In genomic region chr7:102390697-102391484, GRCh38 we compare ENCODE assay signal across 8 cellular contexts. TPM values are rescaled to one million over a fixed set of nuclear protein-coding genes. Genes with fewer than 3 reads are reported as not detected.
DNase-seq lines count a peak whose midpoint lies in the region; ATAC-seq and TF ChIP-seq lines count a peak whose summit lies in the region.

No MANE protein-coding gene starts in this region.

- no peaks in the 10 kb centered on the region for H3K9me3 Mint-ChIP-seq in activated T-cell treated with anti-CD3 and anti-CD28 coated beads, Interleukin-2, amount 50 U/mL, for 72 hours
- H3K9me3 Mint-ChIP-seq in neural crest cell: no peaks in the 10 kb centered on the region
- H3K9me3 Mint-ChIP-seq in stimulated activated naive CD8-positive, alpha-beta T cell treated with anti-CD3 and anti-CD28 coated beads, Interleukin-15, amount 100 ng/mL, for 72 hours: no peaks in the 10 kb centered on the region

- peaks cover 34% of the 10 kb centered on the region for H3K4me1 ChIP-seq in PC-9 (replicated peaks; ENCODE audit: insufficient read depth)

- TF ChIP-seq CTCF in PC-9 (conservative IDR thresholded peaks at IDR 0.05): peak; percentile 89
- TF ChIP-seq CTCF in neural crest cell (conservative IDR thresholded peaks at IDR 0.05): peak; percentile 92

- no peak overlapping the region for H3K4me2 ChIP-seq in PC-9

- CTCF ChIA-PET in PC-9 (lab: Charles Lee): no interaction called here

- H3K36me3 Mint-ChIP-seq in activated T-cell treated with anti-CD3 and anti-CD28 coated beads, Interleukin-2, amount 50 U/mL, for 72 hours (ENCODE audit: insufficient read depth in 2 of 2): peaks cover 3 to 8% of the 10 kb centered on the region in 2 donors
- H3K36me3 Mint-ChIP-seq in neural crest cell (ENCODE audit: low read depth): peaks cover 5% of the 10 kb centered on the region

- no peak overlapping the region for H3K27ac ChIP-seq in PC-9

- ATAC-seq in activated T-cell treated with anti-CD3 and anti-CD28 coated beads, Interleukin-2, amount 50 U/mL, for 72 hours (replicated peaks in 1 of 2): peak; percentile 86 to 87
- peak; percentile 77 for ATAC-seq in stimulated activated naive CD8-positive, alpha-beta T cell treated with anti-CD3 and anti-CD28 coated beads, Interleukin-15, amount 100 ng/mL, for 72 hours
- ATAC-seq in GM19452 (IDR thresholded peaks at IDR 0.05; ENCODE audit: unreplicated experiment): no peak

- H3K27me3 Mint-ChIP-seq in activated T-cell treated with anti-CD3 and anti-CD28 coated beads, Interleukin-2, amount 50 U/mL, for 72 hours (ENCODE audit: low read depth): no peaks in the 10 kb centered on the region
- no peaks in the 10 kb centered on the region for H3K27me3 Mint-ChIP-seq in neural crest cell (ENCODE audit: low read depth)
- no peaks in the 10 kb centered on the region for H3K27me3 Mint-ChIP-seq in stimulated activated naive CD8-positive, alpha-beta T cell treated with anti-CD3 and anti-CD28 coated beads, Interleukin-15, amount 100 ng/mL, for 72 hours

- H3F3A ChIP-seq in PC-9 (ENCODE audit: insufficient read depth, low read depth): peaks cover 50% of the 10 kb centered on the region

- POLR2A ChIA-PET in PC-9 (lab: Charles Lee; ENCODE audit: unreplicated experiment): no interaction called here

- no peaks in the 10 kb centered on the region for H3K9me3 ChIP-seq in PC-9 (ENCODE audit: insufficient read depth, low read depth)

- H4K20me1 ChIP-seq in PC-9 (ENCODE audit: insufficient read depth): no peaks in the 10 kb centered on the region

- H2AFZ ChIP-seq in PC-9: no peak overlapping the region

- peaks cover 8% of the 10 kb centered on the region; the same call in 1 of the 2 replicates for H3K36me3 ChIP-seq in PC-9 (ENCODE audit: low read depth)

- peaks cover 17% of the 10 kb centered on the region for H3K4me1 Mint-ChIP-seq in activated T-cell treated with anti-CD3 and anti-CD28 coated beads, Interleukin-2, amount 50 U/mL, for 72 hours (ENCODE audit: low read depth)
- H3K4me1 Mint-ChIP-seq in neural crest cell: peaks cover 6% of the 10 kb centered on the region
- H3K4me1 Mint-ChIP-seq in stimulated activated naive CD8-positive, alpha-beta T cell treated with anti-CD3 and anti-CD28 coated beads, Interleukin-15, amount 100 ng/mL, for 72 hours: peaks cover 8% of the 10 kb centered on the region

- H3K4me3 ChIP-seq in PC-9: no peak overlapping the region

- no peak overlapping the region for H3K27ac Mint-ChIP-seq in activated T-cell treated with anti-CD3 and anti-CD28 coated beads, Interleukin-2, amount 50 U/mL, for 72 hours
- H3K27ac Mint-ChIP-seq in neural crest cell (ENCODE audit: unreplicated experiment): no peak overlapping the region
- no peak overlapping the region for H3K27ac Mint-ChIP-seq in stimulated activated naive CD8-positive, alpha-beta T cell treated with anti-CD3 and anti-CD28 coated beads, Interleukin-15, amount 100 ng/mL, for 72 hours

- H3K9me2 ChIP-seq in PC-9 (ENCODE audit: insufficient read depth): no peaks in the 10 kb centered on the region

- no peak overlapping the region for H3K4me3 Mint-ChIP-seq in activated T-cell treated with anti-CD3 and anti-CD28 coated beads, Interleukin-2, amount 50 U/mL, for 72 hours
- H3K4me3 Mint-ChIP-seq in neural crest cell: peak overlapping the region; percentile 47
- H3K4me3 Mint-ChIP-seq in stimulated activated naive CD8-positive, alpha-beta T cell treated with anti-CD3 and anti-CD28 coated beads, Interleukin-15, amount 100 ng/mL, for 72 hours: no peak overlapping the region

- intact Hi-C loops in PC-9 (cut with micrococcal nuclease; ENCODE audit: unreplicated experiment): loop anchor here (1.0 to 10.0 kb wide), 2 partner anchors 112 to 506 kb away; no protein-coding TSS in a partner anchor

- H3K27me3 ChIP-seq in PC-9 (ENCODE audit: insufficient read depth, low read depth): no peaks in the 10 kb centered on the region

- no peaks in the 10 kb centered on the region for H3K79me2 ChIP-seq in PC-9 (ENCODE audit: low read depth)

- BruUV-seq in PC-9 (replicated peaks; lab: Mats Ljungman, UMichigan): no TSS peak

- DNase-seq in DMS53 treated with DMSO at 0.1 percent for 48 hours (lab: John Stamatoyannopoulos, UW; ENCODE audit: unreplicated experiment) (peak; percentile 87), HuH-7.5 (ENCODE audit: low spot score) (peak; percentile 80), PC-9 (peak; percentile 66 to 88), fibroblast of peridontal ligament (ENCODE audit: extremely low read depth) (peak; percentile 71), neural crest cell (ENCODE audit: low read depth, low spot score) (peak; percentile 85)
- DNase-seq in activated T-cell treated with anti-CD3 and anti-CD28 coated beads, Interleukin-2, amount 50 U/mL, for 72 hours: peak; percentile 72 to 74
- peak; percentile 61 to 63 for DNase-seq in stimulated activated naive CD8-positive, alpha-beta T cell treated with anti-CD3 and anti-CD28 coated beads, Interleukin-15, amount 100 ng/mL, for 72 hours

RNA-seq across cellular contexts. Expression of gene PRKRIP1, which starts 5.3 kb away (rescaled TPM):
- 34.6 and 43.1 TPM in 2 replicates for total RNA-seq in PC-9 (2021)
- total RNA-seq in activated T-cell treated with anti-CD3 and anti-CD28 coated beads, Interleukin-2, amount 50 U/mL, for 72 hours: 10 to 100 TPM; 30.6 to 35.7 TPM
- total RNA-seq in neural crest cell: 38.3 and 41.9 TPM in 2 replicates

RNA-seq across cellular contexts. Expression of gene SPDYE6, which starts 34.6 kb away (rescaled TPM):
- total RNA-seq in PC-9 (2021): not detected in 2 replicates
- total RNA-seq in activated T-cell treated with anti-CD3 and anti-CD28 coated beads, Interleukin-2, amount 50 U/mL, for 72 hours: not detected
- total RNA-seq in neural crest cell: not detected in 2 replicates

RNA-seq across cellular contexts. Expression of gene ORAI2, which starts 42.5 kb away (rescaled TPM):
- total RNA-seq in PC-9 (2021): 53.3 and 59.7 TPM in 2 replicates
- 10 to 100 TPM; 37.8 to 42.2 TPM for total RNA-seq in activated T-cell treated with anti-CD3 and anti-CD28 coated beads, Interleukin-2, amount 50 U/mL, for 72 hours
- total RNA-seq in neural crest cell: 48.5 and 51.3 TPM in 2 replicates
